ENCODE assay signal across 16 cellular contexts in genomic region chr17:39328815-39329214, GRCh38.
DNase-seq lines count a peak whose midpoint lies in the region; ATAC-seq, FAIRE-seq and TF ChIP-seq lines count a peak whose summit lies in the region.
"Had no signal": no experiment of that assay in that cellular context is flagged by ENCODE, and none has a peak within 500 bp of the region (broad histone marks: within the 10 kb centered on the region; RNA-seq: fewer than 3 reads in every experiment).

No MANE protein-coding gene starts in this region.

- DNase-seq in Karpas-422 = no peak
- no peak for DNase-seq in K562 (ENCODE audit: extremely low read depth in 1 of 4, low spot score in 3 of 4)
- DNase-seq in NCI-H524 treated with DMSO at 0.1 percent for 48 hours (lab: John Stamatoyannopoulos, UW) = no peak
- DNase-seq in left ventricle myocardium superior = no peak
- DNase-seq: AML-193; Caco-2; CD8-positive, alpha-beta memory T cell; DMS53; GF-D8; HCEC 1CT had no signal

- H3K4me1 ChIP-seq in Karpas-422 (ENCODE audit: low read length) = peaks cover 35% of the 10 kb centered on the region
- H3K4me1 ChIP-seq in K562 (replicated peaks in 1 of 2; ENCODE audit: control insufficient read depth in 2 of 2, insufficient read depth in 2 of 2, low read length in 2 of 2) = peaks cover 21 to 32% of the 10 kb centered on the region in 2 experiments
- peaks cover 6 to 9% of the 10 kb centered on the region in 2 experiments for H3K4me1 ChIP-seq in neutrophil (ENCODE audit: control insufficient read depth in 1 of 2, insufficient read depth in 1 of 2, low read depth in 1 of 2, low read length in 1 of 2)
- H3K4me1 ChIP-seq: BLaER1, Caco-2 had no signal

- H3K79me2 ChIP-seq in Karpas-422 (ENCODE audit: low read length) = peaks cover 45% of the 10 kb centered on the region
- peaks cover 3% of the 10 kb centered on the region; the same call in 1 of the 3 replicates for H3K79me2 ChIP-seq in K562 (ENCODE audit: control insufficient read depth, insufficient read depth, low read length)

- no peak for TF ChIP-seq EP300 in K562 (IDR thresholded peaks at IDR 0.05; ENCODE audit: low read length)

- TF ChIP-seq POLR2A in K562 (conservative IDR thresholded peaks at IDR 0.05) = no peak

- no peak for FAIRE-seq in K562 (lab: Jason Lieb, UNC)
- FAIRE-seq: A549, GM19239, H1 had no signal

- no peaks in the 10 kb centered on the region for H3K9me1 ChIP-seq in K562 (ENCODE audit: control insufficient read depth, insufficient read depth, low read length)

- no peak for TF ChIP-seq CTCF in K562 (IDR thresholded peaks at IDR 0.05 in 2 of 3, conservative IDR thresholded peaks at IDR 0.05 in 1 of 3; ENCODE audit: insufficient read depth in 2 of 3, low read depth in 1 of 3, low read length in 3 of 3)
- no peak for TF ChIP-seq CTCF in neutrophil (IDR thresholded peaks at IDR 0.05)

- TF ChIP-seq RAD21 in K562 (CRISPR knock-in tag; conservative IDR thresholded peaks at IDR 0.05 in 1 of 2, IDR thresholded peaks at IDR 0.05 in 1 of 2) = no peak

- intact Hi-C loops in K562 (cut with micrococcal nuclease) = no loop called here
- intact Hi-C loops in left ventricle myocardium superior (cut with micrococcal nuclease) = no loop called here

- POLR2A ChIA-PET in K562 (lab: Yijun Ruan, JAX) = no interaction called here

- H4K20me1 ChIP-seq in Karpas-422 (ENCODE audit: insufficient read depth, low read depth, low read length) = no peaks in the 10 kb centered on the region
- H4K20me1 ChIP-seq in K562 (replicated peaks; ENCODE audit: control insufficient read depth, insufficient read depth, low read length) = no peaks in the 10 kb centered on the region

- H3K9me2 ChIP-seq in Karpas-422 (replicated peaks; ENCODE audit: insufficient read depth, low read length) = no peaks in the 10 kb centered on the region

- H3K4me3 ChIP-seq in Karpas-422 (ENCODE audit: low read length) (no peak overlapping the region), K562 (no peak overlapping the region), neutrophil (ENCODE audit: low read depth in 1 of 2, low read length in 1 of 2) (no peak overlapping the region)
- H3K4me3 ChIP-seq: A549, BLaER1 had no signal

- in situ Hi-C loops in K562 (cut with MboI) = no loop called here

- H2AFZ ChIP-seq in Karpas-422 (ENCODE audit: low read length) (no peak overlapping the region), K562 (ENCODE audit: low read depth, low read length) (no peak overlapping the region)

- H3K4me2 ChIP-seq in Karpas-422 (ENCODE audit: low read depth, low read length, poor library complexity, severe bottlenecking) (no peak overlapping the region), K562 (ENCODE audit: insufficient read depth, low read length) (no peak overlapping the region)
- H3K4me2 ChIP-seq: A549, BLaER1 had no signal

- H3K36me3 ChIP-seq in Karpas-422 (ENCODE audit: insufficient read depth, low read length) (no peaks in the 10 kb centered on the region), K562 (ENCODE audit: control insufficient read depth, insufficient read depth, low read length) (peaks cover 2% of the 10 kb centered on the region; the same call in 1 of the 3 replicates), neutrophil (no peaks in the 10 kb centered on the region)

- H3K9me3 ChIP-seq in Karpas-422 (ENCODE audit: low read length) (no peaks in the 10 kb centered on the region), K562 (replicated peaks; ENCODE audit: control insufficient read depth, insufficient read depth, low read depth, low read length) (no peaks in the 10 kb centered on the region), neutrophil (no peaks in the 10 kb centered on the region)
- H3K9me3 ChIP-seq: A549, Caco-2 had no signal

- CTCF ChIA-PET in K562 (lab: Yijun Ruan, JAX; ENCODE audit: low intra/inter-chr PET ratio) = no interaction called here

- ATAC-seq in K562 (no peak), left ventricle myocardium superior (no peak), HG02970 (IDR thresholded peaks at IDR 0.05; ENCODE audit: low FRiP score, unreplicated experiment) (no peak)
- ATAC-seq: A549 had no signal

- H3K9ac ChIP-seq in Karpas-422 (ENCODE audit: low read length) = no peak overlapping the region
- H3K9ac ChIP-seq in K562 (ENCODE audit: insufficient read depth in 1 of 2, low read depth in 2 of 2, low read length in 2 of 2) = peak overlapping the region in 1 of 2 experiments; percentile 4; a peak in 1 of 4 replicates
- H3K9ac ChIP-seq: BLaER1 had no signal

- no peaks in the 10 kb centered on the region for H3K27me3 ChIP-seq in Karpas-422 (ENCODE audit: low read length)
- H3K27me3 ChIP-seq in K562 (ENCODE audit: control insufficient read depth in 2 of 2, insufficient read depth in 2 of 2, low read length in 2 of 2) = no peaks in the 10 kb centered on the region
- H3K27me3 ChIP-seq in neutrophil = no peaks in the 10 kb centered on the region
- H3K27me3 ChIP-seq: BLaER1 had no signal

- no TSS peak for BruUV-seq in K562 (replicated peaks; lab: Mats Ljungman, UMichigan)

- WGBS in K562 (ENCODE audit: insufficient coverage, low coverage, missing lambda C conversion rate) = 22% methylated on average over 1 of the region's 1 CpG

- H3K27ac ChIP-seq in Karpas-422 (ENCODE audit: low read length) (peak overlapping the region; percentile 48; the same call in 1 of the 2 replicates), K562 (ENCODE audit: extremely low read depth, low read depth, low read length) (peak overlapping the region; percentile 23; the same call in 1 of the 3 replicates), neutrophil (peak overlapping the region; percentile 14)
- H3K27ac ChIP-seq: A549, BLaER1 had no signal

TF ChIP-seq in K562, 482 proteins besides CTCF, POLR2A, EP300 and RAD21:
- TF ChIP-seq ZBTB49 (CRISPR knock-in tag; IDR thresholded peaks at IDR 0.05; ENCODE audit: borderline replicate concordance) (no peak), KLF16 (IDR thresholded peaks at IDR 0.05) (no peak), MAX (CRISPR knock-in tag; IDR thresholded peaks at IDR 0.05) (no peak), ZBTB11 (CRISPR knock-in tag; IDR thresholded peaks at IDR 0.05) (peak in 1 of 3 experiments; percentile 37; a peak in 1 of 6 replicates)
TF ChIP-seq in K562: peak in this region for 1.
